In genomic region chr4:158236304-158237030, GRCh38 we compare ENCODE assay signal across 28 cellular contexts. TPM values are rescaled to one million over a fixed set of nuclear protein-coding genes. Genes with fewer than 3 reads are reported as not detected.
DNase-seq lines count a peak whose midpoint lies in the region; ATAC-seq and TF ChIP-seq lines count a peak whose summit lies in the region.
"Had no signal": no experiment of that assay in that cellular context is flagged by ENCODE, and none has a peak within 500 bp of the region (broad histone marks: within the 10 kb centered on the region; RNA-seq: fewer than 3 reads in every experiment).

No MANE protein-coding gene starts in this region.

- ATAC-seq in HG03280 (IDR thresholded peaks at IDR 0.05; ENCODE audit: unreplicated experiment), result no peak
- no peak for ATAC-seq in GM18520 (IDR thresholded peaks at IDR 0.05; ENCODE audit: unreplicated experiment)
- ATAC-seq: activated T-cell treated with anti-CD3 and anti-CD28 coated beads, Interleukin-2, amount 50 U/mL, for 72 hours; gastrocnemius medialis; natural killer cell; PC-3 had no signal

- TF ChIP-seq CTCF in left ventricle myocardium inferior (IDR thresholded peaks at IDR 0.05; ENCODE audit: borderline replicate concordance), result no peak

- H3K79me2 ChIP-seq in GM23248 (ENCODE audit: insufficient read depth), result no peaks in the 10 kb centered on the region

- H3K4me2 ChIP-seq in GM23248 (ENCODE audit: unreplicated experiment), result no peak overlapping the region
- H3K4me2 ChIP-seq: BLaER1 had no signal

- no peak overlapping the region for H2AFZ ChIP-seq in GM23248

- H3K4me3 ChIP-seq in GM23248 (no peak overlapping the region), left ventricle myocardium inferior (no peak overlapping the region)
- H3K4me3 ChIP-seq: BLaER1, gastrocnemius medialis, vagina had no signal

- no peaks in the 10 kb centered on the region for H4K20me1 ChIP-seq in GM23248 (ENCODE audit: insufficient read depth)
- H4K20me1 ChIP-seq: BLaER1 had no signal

- no peaks in the 10 kb centered on the region for H3F3A ChIP-seq in GM23248 (ENCODE audit: insufficient read depth)

- H3K9ac ChIP-seq in GM23248, result no peak overlapping the region
- H3K9ac ChIP-seq: BLaER1 had no signal

- H3K9me3 ChIP-seq in GM23248 (ENCODE audit: low read depth) (no peaks in the 10 kb centered on the region), left ventricle myocardium inferior (replicated peaks) (no peaks in the 10 kb centered on the region)
- H3K9me3 ChIP-seq: BLaER1, gastrocnemius medialis, vagina had no signal

- DNase-seq in GM23248 (peak; percentile 10), cerebellum (ENCODE audit: low spot score) (peak; percentile 34), left ventricle myocardium inferior (no peak), occipital lobe (lab: John Stamatoyannopoulos, UW) (peak; percentile 22), NCI-H2196 treated with DMSO at 0.1 percent for 48 hours (lab: John Stamatoyannopoulos, UW; ENCODE audit: unreplicated experiment) (no peak), posterior vena cava (ENCODE audit: low spot score) (no peak)
- DNase-seq: activated CD4-positive, alpha-beta T cell treated with anti-CD3 and anti-CD28 coated beads, Interleukin-2, amount 10 ng/mL, durations not matched to agents 24 days and 14 days; activated naive CD4-positive, alpha-beta T cell treated with anti-CD3 and anti-CD28 coated beads, Interleukin-2, amount 10 ng/mL, durations not matched to agents 7 days and 5 days; activated T-cell treated with anti-CD3 and anti-CD28 coated beads, Interleukin-2, amount 50 U/mL, for 72 hours; aorta; cerebellar nuclear complex; COR-L47; DMS79; effector CD8-positive, alpha-beta T cell; erythroblast; gastrocnemius medialis; Karpas-422; MV-4-11; natural killer cell; NCI-H146; NCI-H510A; PC-3; SHP77 had no signal

- H3K27me3 ChIP-seq in GM23248 (replicated peaks; ENCODE audit: insufficient read depth) (no peaks in the 10 kb centered on the region), left ventricle myocardium inferior (ENCODE audit: low read depth) (no peaks in the 10 kb centered on the region)
- H3K27me3 ChIP-seq: BLaER1, gastrocnemius medialis, vagina had no signal

- H3K27ac ChIP-seq in GM23248 (no peak overlapping the region), left ventricle myocardium inferior (replicated peaks) (peak overlapping the region; percentile 21)
- H3K27ac ChIP-seq: BLaER1, gastrocnemius medialis, vagina, VCaP had no signal

- H3K4me1 ChIP-seq in GM23248 (ENCODE audit: insufficient read depth) (no peaks in the 10 kb centered on the region), left ventricle myocardium inferior (peaks cover 13% of the 10 kb centered on the region)
- H3K4me1 ChIP-seq: BLaER1, gastrocnemius medialis, vagina had no signal

- H3K36me3 ChIP-seq in GM23248 (ENCODE audit: low read depth) (no peaks in the 10 kb centered on the region), left ventricle myocardium inferior (peaks cover 24% of the 10 kb centered on the region)
- H3K36me3 ChIP-seq: BLaER1, gastrocnemius medialis, vagina had no signal

- intact Hi-C loops in left ventricle myocardium inferior (cut with micrococcal nuclease), result no loop called here
- intact Hi-C loops in posterior vena cava (cut with DNase I), result no loop called here

- WGBS in GM23248 (ENCODE audit: low coverage in 1 of 2, low lambda C conversion rate in 2 of 2, missing lambda C conversion rate in 2 of 2), 2 experiments, result 49 to 52% methylated on average over 9 of the region's 9 CpGs

- in situ Hi-C loops in GM23248 (cut with MboI), result no loop called here

- H3K9me2 ChIP-seq in GM23248 (ENCODE audit: insufficient read depth), result no peaks in the 10 kb centered on the region

RNA-seq across cellular contexts. Expression of gene TMEM144, which starts 26.2 kb away (rescaled TPM):
- 0.63 and 2.4 TPM in 2 replicates for total RNA-seq in GM23248 (2014; rRNA removed; shearing (Covaris generic))
- polyA plus RNA-seq in GM23248 (2016; fragmentation: Nextera tagmentation; extraction: Ambion mirVana), result 1.1 and 1.6 TPM in 2 replicates
- total RNA-seq in cerebellum (4.0 TPM), left ventricle myocardium inferior (11.4 TPM), occipital lobe (3.0 TPM), posterior vena cava (1 to 10 TPM; 5.1 to 8.0 TPM)
- total RNA-seq: activated CD4-positive, alpha-beta T cell treated with anti-CD3 and anti-CD28 coated beads, Interleukin-2, amount 10 ng/mL, durations not matched to agents 24 days and 14 days had no signal

Comparison
In these comparisons a context has a peak if more than half of its experiments do, and no peak if none do; other contexts are left out.
1. DNase-seq: peak in GM23248 (single experiment), cerebellum (single experiment) and occipital lobe (single experiment); none in left ventricle myocardium inferior (single experiment), NCI-H2196 treated with DMSO at 0.1 percent for 48 hours (single experiment) and posterior vena cava (single experiment).